8 cellular contexts compared by ENCODE assay signal in genomic region chr5:170434953-170435605, GRCh38. TPM values are rescaled to one million over a fixed set of nuclear protein-coding genes. Genes with fewer than 3 reads are reported as not detected.
DNase-seq lines count a peak whose midpoint lies in the region; ATAC-seq and TF ChIP-seq lines count a peak whose summit lies in the region.

No MANE protein-coding gene starts in this region.

- H3K36me3 ChIP-seq in adipocyte (ENCODE audit: control insufficient read depth, insufficient read depth, low read length, severe bottlenecking) (no peaks in the 10 kb centered on the region), left ventricle myocardium inferior (no peaks in the 10 kb centered on the region)

- H3K9ac ChIP-seq in adipocyte (ENCODE audit: low read length): no peak overlapping the region

- DNase-seq in Ammon's horn (ENCODE audit: low spot score) (peak; percentile 73), SKM-1 (lab: John Stamatoyannopoulos, UW; ENCODE audit: unreplicated experiment) (peak; percentile 30), adipocyte (ENCODE audit: low read depth) (peak; percentile 77), left ventricle myocardium inferior (peak; percentile 68), renal cortical epithelial cell (ENCODE audit: low read depth) (peak; percentile 16), NCI-H524 treated with DMSO at 0.1 percent for 48 hours (lab: John Stamatoyannopoulos, UW) (no peak)

- ATAC-seq in GM19023 (IDR thresholded peaks at IDR 0.05; ENCODE audit: unreplicated experiment): peak; percentile 73
- peak; percentile 85 for ATAC-seq in HG03565 (IDR thresholded peaks at IDR 0.05; ENCODE audit: unreplicated experiment)

- H3K27me3 ChIP-seq in adipocyte (replicated peaks; ENCODE audit: control insufficient read depth, insufficient read depth, low read length): peaks cover 38% of the 10 kb centered on the region
- H3K27me3 ChIP-seq in left ventricle myocardium inferior (ENCODE audit: low read depth): peaks cover 49% of the 10 kb centered on the region

- peaks cover 10% of the 10 kb centered on the region for H3K9me3 ChIP-seq in adipocyte (ENCODE audit: control insufficient read depth, low read length)
- H3K9me3 ChIP-seq in left ventricle myocardium inferior (replicated peaks): peaks cover 11% of the 10 kb centered on the region

- TF ChIP-seq CTCF in left ventricle myocardium inferior (IDR thresholded peaks at IDR 0.05; ENCODE audit: borderline replicate concordance): peak; percentile 99

- intact Hi-C loops in left ventricle myocardium inferior (cut with micrococcal nuclease): loop anchor here (5.0 kb wide), 1 partner anchor 197 kb away; no protein-coding TSS in a partner anchor

- no peak overlapping the region for H3K27ac ChIP-seq in left ventricle myocardium inferior (replicated peaks)

- no peaks in the 10 kb centered on the region for H3K4me1 ChIP-seq in adipocyte (ENCODE audit: control insufficient read depth, insufficient read depth, low read length)
- H3K4me1 ChIP-seq in left ventricle myocardium inferior: no peaks in the 10 kb centered on the region

- H3K4me3 ChIP-seq in adipocyte (ENCODE audit: low read length) (no peak overlapping the region), left ventricle myocardium inferior (no peak overlapping the region)

RNA-seq across cellular contexts. Expression of gene KCNMB1, which starts 45.9 kb away (rescaled TPM):
- total RNA-seq in left ventricle myocardium inferior: 1.3 TPM
- total RNA-seq in renal cortical epithelial cell: not detected in 2 replicates
